18 cellular contexts compared by ENCODE assay signal in genomic region chr2:133416756-133417155, GRCh38.
DNase-seq lines count a peak whose midpoint lies in the region; ATAC-seq and TF ChIP-seq lines count a peak whose summit lies in the region.
"Had no signal": no experiment of that assay in that cellular context is flagged by ENCODE, and none has a peak within 500 bp of the region (broad histone marks: within the 10 kb centered on the region; RNA-seq: fewer than 3 reads in every experiment).

No MANE protein-coding gene starts in this region.

- H3K79me2 ChIP-seq in Karpas-422 (ENCODE audit: low read length) (no peaks in the 10 kb centered on the region), neural progenitor cell (ENCODE audit: low read depth) (no peaks in the 10 kb centered on the region)

- no peak overlapping the region for H3K27ac ChIP-seq in Karpas-422 (ENCODE audit: low read length)
- peak overlapping the region; percentile 90 for H3K27ac ChIP-seq in endodermal cell (ENCODE audit: low read depth, low read length)
- no peak overlapping the region for H3K27ac ChIP-seq in neural progenitor cell
- no peak overlapping the region for H3K27ac ChIP-seq in heart right ventricle
- H3K27ac ChIP-seq: BLaER1 had no signal

- no peaks in the 10 kb centered on the region for H3K9me3 ChIP-seq in Karpas-422 (ENCODE audit: low read length)
- no peaks in the 10 kb centered on the region for H3K9me3 ChIP-seq in endodermal cell (ENCODE audit: control insufficient read depth, low read length)
- H3K9me3 ChIP-seq in neural progenitor cell (ENCODE audit: low read depth) = no peaks in the 10 kb centered on the region
- no peaks in the 10 kb centered on the region for H3K9me3 ChIP-seq in heart right ventricle
- H3K9me3 ChIP-seq: BLaER1 had no signal

- H3K4me1 Mint-ChIP-seq in endodermal cell (peaks cover 31% of the 10 kb centered on the region), neural progenitor cell (peaks cover 74% of the 10 kb centered on the region), CD14-positive monocyte (no peaks in the 10 kb centered on the region)

- no peak overlapping the region for H3K9ac ChIP-seq in Karpas-422 (ENCODE audit: low read length)
- H3K9ac ChIP-seq in endodermal cell (ENCODE audit: extremely low read depth, low read length, poor library complexity, severe bottlenecking) = no peak overlapping the region
- no peak overlapping the region for H3K9ac ChIP-seq in neural progenitor cell
- H3K9ac ChIP-seq: BLaER1 had no signal

- H3K4me3 Mint-ChIP-seq in endodermal cell (no peak overlapping the region), neural progenitor cell (no peak overlapping the region), CD14-positive monocyte (no peak overlapping the region)
- H3K4me3 Mint-ChIP-seq: CD8-positive, alpha-beta T cell; HFFc6 had no signal

- DNase-seq in Karpas-422 (peak; percentile 0), endodermal cell (no peak), neural progenitor cell (ENCODE audit: low spot score) (no peak), head of caudate nucleus (no peak), CD14-positive monocyte (ENCODE audit: low spot score) (no peak), heart right ventricle (no peak)
- DNase-seq: ACHN; Calu3; CD8-positive, alpha-beta T cell; DMS79 treated with DMSO at 0.1 percent for 48 hours; GF-D8; GOT3; H7; HFFc6; IMR-90 had no signal

- no peak for TF ChIP-seq CTCF in endodermal cell (conservative IDR thresholded peaks at IDR 0.05)
- no peak for TF ChIP-seq CTCF in neural progenitor cell (IDR thresholded peaks at IDR 0.05)
- TF ChIP-seq CTCF in CD14-positive monocyte (IDR thresholded peaks at IDR 0.05) = no peak
- TF ChIP-seq CTCF in heart right ventricle (IDR thresholded peaks at IDR 0.05) = no peak

- H2AFZ ChIP-seq in Karpas-422 (ENCODE audit: low read length) (no peak overlapping the region), neural progenitor cell (replicated peaks) (no peak overlapping the region)

- no peak for ATAC-seq in heart right ventricle
- ATAC-seq: CD8-positive, alpha-beta T cell; GM12878; HCT116 had no signal

- H3K27me3 ChIP-seq in Karpas-422 (ENCODE audit: low read length) (no peaks in the 10 kb centered on the region), endodermal cell (ENCODE audit: control insufficient read depth, insufficient read depth, low read length, poor library complexity, severe bottlenecking) (no peaks in the 10 kb centered on the region), neural progenitor cell (no peaks in the 10 kb centered on the region), heart right ventricle (no peaks in the 10 kb centered on the region)
- H3K27me3 ChIP-seq: BLaER1 had no signal

- H3K27ac Mint-ChIP-seq in endodermal cell (no peak overlapping the region), neural progenitor cell (peak overlapping the region; percentile 87), CD14-positive monocyte (no peak overlapping the region)
- H3K27ac Mint-ChIP-seq: CD8-positive, alpha-beta T cell; HFFc6 had no signal

- no peaks in the 10 kb centered on the region for H3K9me2 ChIP-seq in Karpas-422 (replicated peaks; ENCODE audit: insufficient read depth, low read length)

- H3K4me1 ChIP-seq in Karpas-422 (ENCODE audit: low read length) (no peaks in the 10 kb centered on the region), endodermal cell (ENCODE audit: control insufficient read depth, insufficient read depth, low read length) (peaks cover 7% of the 10 kb centered on the region), neural progenitor cell (peaks cover 49% of the 10 kb centered on the region), heart right ventricle (peaks cover 0 to 37% (median 19%) of the 10 kb centered on the region in 9 donors)
- H3K4me1 ChIP-seq: BLaER1 had no signal

- no peaks in the 10 kb centered on the region for H4K20me1 ChIP-seq in Karpas-422 (ENCODE audit: insufficient read depth, low read depth, low read length)
- H4K20me1 ChIP-seq in neural progenitor cell (ENCODE audit: low read depth) = peaks cover 3% of the 10 kb centered on the region
- H4K20me1 ChIP-seq: BLaER1 had no signal

- 57 to 95% methylated on average over 2 to 4 of the region's 4 CpGs for whole genome bisulfite sequencing in endodermal cell (ENCODE audit: insufficient coverage in 1 of 2, insufficient read length in 1 of 2), 2 experiments
- 67 to 77% methylated on average over 4 of the region's 4 CpGs for WGBS in heart right ventricle, 2 donors

- H3K36me3 Mint-ChIP-seq in endodermal cell (ENCODE audit: low read depth) (no peaks in the 10 kb centered on the region), neural progenitor cell (peaks cover 2% of the 10 kb centered on the region), CD14-positive monocyte (no peaks in the 10 kb centered on the region)
- H3K36me3 Mint-ChIP-seq: CD8-positive, alpha-beta T cell had no signal

- intact Hi-C loops in head of caudate nucleus (cut with DNase I) (no loop called here), CD14-positive monocyte (cut with micrococcal nuclease) (no loop called here), heart right ventricle (cut with DNase I) (loop anchor here in 1 of 10 donors (10.0 kb wide), 1 partner anchor 132 kb away; no protein-coding TSS in a partner anchor)

- H3K9me3 Mint-ChIP-seq in endodermal cell (no peaks in the 10 kb centered on the region), neural progenitor cell (no peaks in the 10 kb centered on the region), CD14-positive monocyte (peaks cover 0 to 6% (median 0%) of the 10 kb centered on the region in 7 donors)
- H3K9me3 Mint-ChIP-seq: CD8-positive, alpha-beta T cell; HFFc6 had no signal

- H3K36me3 ChIP-seq in Karpas-422 (ENCODE audit: insufficient read depth, low read length) (no peaks in the 10 kb centered on the region), endodermal cell (ENCODE audit: control insufficient read depth, insufficient read depth, low read length) (no peaks in the 10 kb centered on the region), neural progenitor cell (no peaks in the 10 kb centered on the region), heart right ventricle (no peaks in the 10 kb centered on the region)
- H3K36me3 ChIP-seq: BLaER1 had no signal

- peaks cover 7% of the 10 kb centered on the region for H3K27me3 Mint-ChIP-seq in endodermal cell (ENCODE audit: insufficient read depth)
- no peaks in the 10 kb centered on the region for H3K27me3 Mint-ChIP-seq in neural progenitor cell (ENCODE audit: insufficient read depth, low read depth)
- H3K27me3 Mint-ChIP-seq in CD14-positive monocyte (ENCODE audit: low read depth in 3 of 3) = no peaks in the 10 kb centered on the region

- H3K4me2 ChIP-seq in Karpas-422 (ENCODE audit: low read depth, low read length, poor library complexity, severe bottlenecking) = no peak overlapping the region
- H3K4me2 ChIP-seq in neural progenitor cell = no peak overlapping the region
- H3K4me2 ChIP-seq: BLaER1 had no signal

- H3K4me3 ChIP-seq in Karpas-422 (ENCODE audit: low read length) = no peak overlapping the region
- no peak overlapping the region for H3K4me3 ChIP-seq in endodermal cell (ENCODE audit: low read length)
- H3K4me3 ChIP-seq in neural progenitor cell = no peak overlapping the region
- H3K4me3 ChIP-seq in heart right ventricle = no peak overlapping the region
- H3K4me3 ChIP-seq: BLaER1, GM12878 had no signal

- H3F3A ChIP-seq in neural progenitor cell (ENCODE audit: low read depth) = peaks cover 28% of the 10 kb centered on the region
